In genomic region chr10:5889624-5890518, GRCh38 we compare ENCODE assay signal across 8 cellular contexts. TPM values are rescaled to one million over a fixed set of nuclear protein-coding genes. Genes with fewer than 3 reads are reported as not detected.
DNase-seq lines count a peak whose midpoint lies in the region; ATAC-seq, FAIRE-seq and TF ChIP-seq lines count a peak whose summit lies in the region.

TSS of gene ANKRD16 (minus strand) at chr10:5889893. CDS start at chr10:5889354, 539 bp downstream.
TSS of gene FBH1 (plus strand) at chr10:5890243. CDS start at chr10:5890346, 103 bp downstream.

- peak within 1 kb of the TSS; percentile 87 for H3K4me3 ChIP-seq in AG04450 (ENCODE audit: low read depth, low read length)
- H3K4me3 ChIP-seq in WI38 (ENCODE audit: low read depth, low read length): peak within 1 kb of the TSS; percentile 87
- H3K4me3 ChIP-seq in bronchial epithelial cell (ENCODE audit: low read depth, low read length): peak within 1 kb of the TSS; percentile 66
- H3K4me3 ChIP-seq in smooth muscle cell: peak within 1 kb of the TSS; percentile 96

- H3K27me3 ChIP-seq in AG04450 (ENCODE audit: control insufficient read depth, insufficient read depth, low read length) (no peaks in the 10 kb centered on the region), bronchial epithelial cell (ENCODE audit: control insufficient read depth, insufficient read depth, low read length) (no peaks in the 10 kb centered on the region), smooth muscle cell (ENCODE audit: low read depth) (no peaks in the 10 kb centered on the region)

- WGBS in smooth muscle cell (ENCODE audit: low lambda C conversion rate): under 1% methylated on average over 84 of the region's 120 CpGs

- H3K4me2 ChIP-seq in smooth muscle cell: peak within 1 kb of the TSS; percentile 93

- peaks cover 20% of the 10 kb centered on the region for H3K4me1 ChIP-seq in smooth muscle cell (ENCODE audit: low read depth)

- peak; percentile 87 for ATAC-seq in GM18907 (IDR thresholded peaks at IDR 0.05; ENCODE audit: unreplicated experiment)
- ATAC-seq in HG03139 (IDR thresholded peaks at IDR 0.05; ENCODE audit: unreplicated experiment): peak; percentile 78

- H2AFZ ChIP-seq in smooth muscle cell (ENCODE audit: low read depth): peak within 1 kb of the TSS; percentile 95

- POLR2A ChIA-PET in AG04450 (lab: Yijun Ruan, JAX): interaction anchor here (0.6 to 2.4 kb wide), 12 partner anchors 9 to 313 kb away, joined by 3 to 11 read pairs (median 3); partner anchors contain the start of genes GDI2, PFKFB3 and RBM17

- H3K27ac ChIP-seq in AG04450 (ENCODE audit: low read depth, low read length) (peak within 1 kb of the TSS; percentile 57), smooth muscle cell (ENCODE audit: low read depth) (peak within 1 kb of the TSS; percentile 65)

- TF ChIP-seq CTCF in AG04450 (IDR thresholded peaks at IDR 0.05; ENCODE audit: low read depth, low read length) (no peak), WI38 (IDR thresholded peaks at IDR 0.05; ENCODE audit: low read depth, low read length) (no peak), bronchial epithelial cell (IDR thresholded peaks at IDR 0.05; ENCODE audit: insufficient read depth, low read length, severe bottlenecking) (no peak), smooth muscle cell (IDR thresholded peaks at IDR 0.05; ENCODE audit: borderline replicate concordance, insufficient read depth, poor library complexity, severe bottlenecking) (no peak)

- peaks cover 51% of the 10 kb centered on the region for H3K79me2 ChIP-seq in smooth muscle cell (ENCODE audit: low read depth)

- no peak for FAIRE-seq in bronchial epithelial cell (lab: Jason Lieb, UNC)

- H3K9me3 ChIP-seq in AG04450 (ENCODE audit: control insufficient read depth, insufficient read depth, low read length): no peaks in the 10 kb centered on the region
- H3K9me3 ChIP-seq in smooth muscle cell (replicated peaks; ENCODE audit: low read depth): no peaks in the 10 kb centered on the region

- peaks cover 38% of the 10 kb centered on the region for H4K20me1 ChIP-seq in smooth muscle cell (ENCODE audit: low read depth)

- H3K36me3 ChIP-seq in bronchial epithelial cell (ENCODE audit: control insufficient read depth, insufficient read depth, low read length) (peaks cover 5% of the 10 kb centered on the region), smooth muscle cell (ENCODE audit: low read depth) (no peaks in the 10 kb centered on the region)

- no peaks in the 10 kb centered on the region for H3F3A ChIP-seq in smooth muscle cell (ENCODE audit: low read depth)

- CTCF ChIA-PET in AG04450 (lab: Charles Lee): interaction anchor here (0.5 to 2.6 kb wide), 5 partner anchors 17 to 512 kb away, joined by 3 to 14 read pairs (median 4); no protein-coding TSS in a partner anchor

- DNase-seq in AG04450 (ENCODE audit: low read depth, low spot score) (peak; percentile 98), NCI-H2196 treated with DMSO at 0.1 percent for 48 hours (lab: John Stamatoyannopoulos, UW; ENCODE audit: unreplicated experiment) (peak; percentile 70), bronchial epithelial cell (ENCODE audit: low read depth) (peak; percentile 88), iPS-NIHi7 (ENCODE audit: extremely low spot score) (peak; percentile 99), smooth muscle cell (lab: John Stamatoyannopoulos, UW; ENCODE audit: unreplicated experiment) (peak; percentile 95)

- H3K9ac ChIP-seq in smooth muscle cell (ENCODE audit: low read depth): peak within 1 kb of the TSS; percentile 84

RNA-seq across cellular contexts. Expression of gene ANKRD16, which starts in this region (rescaled TPM):
- 5.9 and 6.7 TPM in 2 replicates for polyA plus RNA-seq in AG04450 (2011; rRNA removed)
- polyA minus RNA-seq in AG04450 (2011; rRNA and poly(A)+ RNA removed): 13.3 and 24.0 TPM in 2 replicates
- total RNA-seq in bronchial epithelial cell: 5.2 and 5.3 TPM in 2 replicates
- total RNA-seq in smooth muscle cell: 2.7 and 4.6 TPM in 2 replicates
- 3.7 and 10.3 TPM in 2 replicates for polyA plus RNA-seq in smooth muscle cell

RNA-seq across cellular contexts. Expression of gene FBH1, which starts in this region (rescaled TPM):
- 65.2 and 77.5 TPM in 2 replicates for polyA plus RNA-seq in AG04450 (2011; rRNA removed)
- 136 and 167 TPM in 2 replicates for polyA minus RNA-seq in AG04450 (2011; rRNA and poly(A)+ RNA removed)
- 54.5 and 75.4 TPM in 2 replicates for total RNA-seq in bronchial epithelial cell
- 58.2 and 70.0 TPM in 2 replicates for total RNA-seq in smooth muscle cell
- polyA plus RNA-seq in smooth muscle cell: 68.4 and 84.2 TPM in 2 replicates

Comparison
In these comparisons a context has a peak if more than half of its experiments do, and no peak if none do; other contexts are left out.
1. Peak in every context shown above with its lines: DNase-seq, ATAC-seq, H3K4me3 ChIP-seq and H3K27ac ChIP-seq.